8 cellular contexts compared by ENCODE assay signal in genomic region chr12:6556496-6556817, GRCh38. TPM values are rescaled to one million over a fixed set of nuclear protein-coding genes. Genes with fewer than 3 reads are reported as not detected.
DNase-seq lines count a peak whose midpoint lies in the region; ATAC-seq, FAIRE-seq and TF ChIP-seq lines count a peak whose summit lies in the region.
"Not testable (repeated sequence)": the region's sequence is repeated elsewhere in the genome, so short reads cannot be mapped to it uniquely, and the experiment has no call there.

No MANE protein-coding gene starts in this region.

- TF ChIP-seq CTCF in DOHH2 (IDR thresholded peaks at IDR 0.05; ENCODE audit: low read depth, low read length, poor library complexity, severe bottlenecking); OCI-LY3 (IDR thresholded peaks at IDR 0.05; ENCODE audit: low read depth, low read length); astrocyte (IDR thresholded peaks at IDR 0.05; ENCODE audit: insufficient read depth, low read depth, low read length); esophagus squamous epithelium (IDR thresholded peaks at IDR 0.05); gastrocnemius medialis (IDR thresholded peaks at IDR 0.05 in 4 of 5, conservative IDR thresholded peaks at IDR 0.05 in 1 of 5); transverse colon (IDR thresholded peaks at IDR 0.05): not testable (repeated sequence)

- not testable (repeated sequence) for ATAC-seq in activated CD8-positive, alpha-beta T cell treated with anti-CD3 and anti-CD28 coated beads, Interleukin-2, amount 10 ng/mL, durations not matched to agents 7 days and 5 days; gastrocnemius medialis

- TF ChIP-seq POLR2A in esophagus squamous epithelium (IDR thresholded peaks at IDR 0.05); gastrocnemius medialis (IDR thresholded peaks at IDR 0.05); transverse colon (IDR thresholded peaks at IDR 0.05): not testable (repeated sequence)

- peak overlapping the region; percentile 80 for H3K4me3 Mint-ChIP-seq in activated CD8-positive, alpha-beta T cell treated with anti-CD3 and anti-CD28 coated beads, Interleukin-2, amount 10 ng/mL, durations not matched to agents 7 days and 5 days
- peak overlapping the region; percentile 83 for H3K4me3 Mint-ChIP-seq in astrocyte (ENCODE audit: unreplicated experiment)

- not testable (repeated sequence) for H2AFZ ChIP-seq in OCI-LY3 (ENCODE audit: low read depth, low read length); astrocyte (ENCODE audit: low read depth, low read length)

- not testable (repeated sequence) for FAIRE-seq in astrocyte (lab: Jason Lieb, UNC)

- H3K9ac ChIP-seq in OCI-LY3 (ENCODE audit: low read length); astrocyte (ENCODE audit: low read length); muscle layer of colon (ENCODE audit: low read length): not testable (repeated sequence)

- intact Hi-C loops in esophagus squamous epithelium (cut with DNase I) = not testable (repeated sequence)
- intact Hi-C loops in gastrocnemius medialis (cut with DNase I; ENCODE audit: low total_unique reads) (loop anchor here (1.0 to 10.0 kb wide), 3 partner anchors 21 to 298 kb away; partner anchors contain the start of genes CDCA3 and USP5), transverse colon (cut with DNase I; ENCODE audit: low total_unique reads) (loop anchor here (10.0 kb wide), 1 partner anchor 222 kb away; no protein-coding TSS in a partner anchor)

- H3K9me3 Mint-ChIP-seq in activated CD8-positive, alpha-beta T cell treated with anti-CD3 and anti-CD28 coated beads, Interleukin-2, amount 10 ng/mL, durations not matched to agents 7 days and 5 days (ENCODE audit: insufficient read depth); astrocyte (ENCODE audit: unreplicated experiment): not testable (repeated sequence)

- not testable (repeated sequence) for H4K20me1 ChIP-seq in DOHH2 (ENCODE audit: control insufficient read depth, insufficient read depth, low read depth, low read length); OCI-LY3 (ENCODE audit: insufficient read depth, low read length)
- peaks cover 63% of the 10 kb centered on the region for H4K20me1 ChIP-seq in astrocyte (ENCODE audit: insufficient read depth, low read length)

- peak overlapping the region; percentile 58 for H3K27ac Mint-ChIP-seq in activated CD8-positive, alpha-beta T cell treated with anti-CD3 and anti-CD28 coated beads, Interleukin-2, amount 10 ng/mL, durations not matched to agents 7 days and 5 days
- peak overlapping the region; percentile 47 for H3K27ac Mint-ChIP-seq in astrocyte (ENCODE audit: unreplicated experiment)

- POLR2A ChIA-PET in activated CD8-positive, alpha-beta T cell treated with anti-CD3 and anti-CD28 coated beads, Interleukin-2, amount 10 ng/mL, durations not matched to agents 7 days and 5 days (lab: Charles Lee) = interaction anchor here (1.1 kb wide), 1 partner anchor 17 kb away, joined by 3 read pairs; no protein-coding TSS in a partner anchor

- TF ChIP-seq EP300 in transverse colon (IDR thresholded peaks at IDR 0.05; ENCODE audit: low read depth) = not testable (repeated sequence)

- CTCF ChIA-PET in activated CD8-positive, alpha-beta T cell treated with anti-CD3 and anti-CD28 coated beads, Interleukin-2, amount 10 ng/mL, durations not matched to agents 7 days and 5 days (lab: Charles Lee) = interaction anchor here (1.0 to 4.1 kb wide), 6 partner anchors 10 to 204 kb away, joined by 3 to 32 read pairs (median 5); no protein-coding TSS in a partner anchor

- not testable (repeated sequence) for H3K9me3 ChIP-seq in DOHH2 (ENCODE audit: control insufficient read depth, insufficient read depth, low read length); OCI-LY3 (ENCODE audit: insufficient read depth, low read length); astrocyte (ENCODE audit: insufficient read depth, low read depth, low read length); esophagus squamous epithelium; muscle layer of colon (ENCODE audit: low read length); gastrocnemius medialis; transverse colon

- DNase-seq in activated CD8-positive, alpha-beta T cell treated with anti-CD3 and anti-CD28 coated beads, Interleukin-2, amount 10 ng/mL, durations not matched to agents 7 days and 5 days; astrocyte (ENCODE audit: low read depth); esophagus squamous epithelium (lab: John Stamatoyannopoulos, UW); gastrocnemius medialis; transverse colon: not testable (repeated sequence)

- H3K27me3 Mint-ChIP-seq in activated CD8-positive, alpha-beta T cell treated with anti-CD3 and anti-CD28 coated beads, Interleukin-2, amount 10 ng/mL, durations not matched to agents 7 days and 5 days (ENCODE audit: low read depth); astrocyte (ENCODE audit: low read depth, unreplicated experiment): not testable (repeated sequence)

- peaks cover 18% of the 10 kb centered on the region for H3F3A ChIP-seq in DOHH2 (ENCODE audit: control insufficient read depth, insufficient read depth)

- H3K4me1 Mint-ChIP-seq in activated CD8-positive, alpha-beta T cell treated with anti-CD3 and anti-CD28 coated beads, Interleukin-2, amount 10 ng/mL, durations not matched to agents 7 days and 5 days (ENCODE audit: low read depth) = peaks cover 51% of the 10 kb centered on the region
- peaks cover 31% of the 10 kb centered on the region for H3K4me1 Mint-ChIP-seq in astrocyte (ENCODE audit: low read depth, unreplicated experiment)

- 80 to 84% methylated on average over 5 to 7 of the region's 7 CpGs for WGBS in esophagus squamous epithelium, 2 donors
- 61 to 77% methylated on average over 4 to 7 of the region's 7 CpGs for WGBS in transverse colon (ENCODE audit: low coverage in 1 of 2), 2 donors

- H3K4me3 ChIP-seq in DOHH2 (ENCODE audit: low read length) (peak overlapping the region; percentile 95), OCI-LY3 (ENCODE audit: low read length) (peak overlapping the region; percentile 83; the same call in 1 of the 2 replicates), esophagus squamous epithelium (peak overlapping the region in 3 of 4 donors; percentile 57 to 75 (median 68)), muscle layer of colon (ENCODE audit: low read depth in 1 of 2, low read length in 2 of 2) (peak overlapping the region in 1 of 2 donors; percentile 82), gastrocnemius medialis (peak overlapping the region; percentile 67 to 88 (median 77)), transverse colon (peak overlapping the region in 2 of 4 donors; percentile 68 to 76)
- not testable (repeated sequence) for H3K4me3 ChIP-seq in astrocyte (ENCODE audit: insufficient read depth, low read depth, low read length)

- peaks cover 76% of the 10 kb centered on the region for H3K36me3 ChIP-seq in DOHH2 (ENCODE audit: control insufficient read depth, low read length)
- peaks cover 34% of the 10 kb centered on the region for H3K36me3 ChIP-seq in OCI-LY3 (replicated peaks; ENCODE audit: low read depth, low read length)
- H3K36me3 ChIP-seq in astrocyte (ENCODE audit: insufficient read depth, low read length) = peaks cover 35% of the 10 kb centered on the region
- peaks cover 24 to 59% (median 32%) of the 10 kb centered on the region in 3 donors for H3K36me3 ChIP-seq in esophagus squamous epithelium
- H3K36me3 ChIP-seq in muscle layer of colon (ENCODE audit: insufficient read depth, low read length) = peaks cover 31% of the 10 kb centered on the region
- peaks cover 0 to 30% of the 10 kb centered on the region in 2 donors for H3K36me3 ChIP-seq in gastrocnemius medialis
- H3K36me3 ChIP-seq in transverse colon = peaks cover 0 to 27% (median 8%) of the 10 kb centered on the region in 4 donors

- H3K36me3 Mint-ChIP-seq in activated CD8-positive, alpha-beta T cell treated with anti-CD3 and anti-CD28 coated beads, Interleukin-2, amount 10 ng/mL, durations not matched to agents 7 days and 5 days (ENCODE audit: low read depth) = peaks cover 63% of the 10 kb centered on the region
- peaks cover 13% of the 10 kb centered on the region for H3K36me3 Mint-ChIP-seq in astrocyte (ENCODE audit: low read depth, unreplicated experiment)

- not testable (repeated sequence) for H3K27ac ChIP-seq in DOHH2 (ENCODE audit: low read depth, low read length); OCI-LY3 (ENCODE audit: low read length); astrocyte (ENCODE audit: low read depth, low read length)
- H3K27ac ChIP-seq in esophagus squamous epithelium = peak overlapping the region; percentile 35 to 83 (median 78)
- peak overlapping the region; percentile 87 for H3K27ac ChIP-seq in muscle layer of colon (ENCODE audit: low read depth, low read length)
- peak overlapping the region; percentile 90 to 99 (median 92) for H3K27ac ChIP-seq in gastrocnemius medialis
- peak overlapping the region; percentile 75 to 91 (median 83) for H3K27ac ChIP-seq in transverse colon

- H3K4me2 ChIP-seq in DOHH2 (ENCODE audit: low read length) (peak overlapping the region; percentile 86), OCI-LY3 (ENCODE audit: low read length) (0 out of 2 replicates have a peak overlapping the region, but pooled peaks have one; percentile 85), astrocyte (ENCODE audit: low read length) (peak overlapping the region; percentile 98)

- H3K9me2 ChIP-seq in DOHH2 (replicated peaks; ENCODE audit: control insufficient read depth, low read length) = not testable (repeated sequence)

- peaks cover 59% of the 10 kb centered on the region for H3K79me2 ChIP-seq in DOHH2 (ENCODE audit: control insufficient read depth, low read length)
- not testable (repeated sequence) for H3K79me2 ChIP-seq in OCI-LY3 (ENCODE audit: low read length)
- peaks cover 52% of the 10 kb centered on the region for H3K79me2 ChIP-seq in astrocyte (ENCODE audit: insufficient read depth, low read length)

- H3K27me3 ChIP-seq in DOHH2 (ENCODE audit: control insufficient read depth, low read length); OCI-LY3 (ENCODE audit: low read depth, low read length); astrocyte (ENCODE audit: insufficient read depth, low read length); esophagus squamous epithelium; muscle layer of colon (ENCODE audit: control insufficient read depth in 1 of 2, insufficient read depth in 2 of 2, low read length in 2 of 2); gastrocnemius medialis; transverse colon: not testable (repeated sequence)

- in situ Hi-C loops in gastrocnemius medialis (cut with MboI; ENCODE audit: low sequenced_read_pairs in 4 of 4); transverse colon (cut with MboI; ENCODE audit: low pct_ligation_motif_present in 1 of 4, low pct_unique_long_range_greater_than_20kb in 1 of 4, low sequenced_read_pairs in 3 of 4): not testable (repeated sequence)

- H3K4me1 ChIP-seq in DOHH2 (ENCODE audit: control insufficient read depth, low read length) (peaks cover 32% of the 10 kb centered on the region), OCI-LY3 (ENCODE audit: low read length) (peaks cover 10% of the 10 kb centered on the region), astrocyte (ENCODE audit: insufficient read depth, low read length) (peaks cover 37% of the 10 kb centered on the region), esophagus squamous epithelium (peaks cover 30 to 57% (median 34%) of the 10 kb centered on the region in 3 donors), muscle layer of colon (ENCODE audit: insufficient read depth, low read length) (peaks cover 35% of the 10 kb centered on the region), gastrocnemius medialis (peaks cover 46% of the 10 kb centered on the region in 2 donors), transverse colon (peaks cover 26 to 44% (median 34%) of the 10 kb centered on the region in 4 donors)

RNA-seq across cellular contexts. Expression of gene IFFO1, which starts 0.6 kb away (rescaled TPM):
- 10 to 100 TPM; 24.9 to 25.5 TPM for total RNA-seq in activated CD8-positive, alpha-beta T cell treated with anti-CD3 and anti-CD28 coated beads, Interleukin-2, amount 10 ng/mL, durations not matched to agents 7 days and 5 days
- total RNA-seq in astrocyte (18.8 and 20.8 TPM in 2 replicates), esophagus squamous epithelium (1 to 10 TPM in 3 of 4 donors, under 1 TPM in 1; 0.76 to 7.4 (median 2.7) TPM), gastrocnemius medialis (10 to 100 TPM in 1 of 4 donors, 1 to 10 TPM in 3; 6.8 to 10.5 (median 8.3) TPM), transverse colon (10 to 100 TPM in 1 of 4 donors, 1 to 10 TPM in 3; 6.1 to 54.2 (median 8.0) TPM)

RNA-seq across cellular contexts. Expression of gene NOP2, which starts 11.6 kb away (rescaled TPM):
- total RNA-seq in activated CD8-positive, alpha-beta T cell treated with anti-CD3 and anti-CD28 coated beads, Interleukin-2, amount 10 ng/mL, durations not matched to agents 7 days and 5 days = 10 to 100 TPM; 84.2 to 87.6 TPM
- total RNA-seq in astrocyte (53.1 and 66.8 TPM in 2 replicates), esophagus squamous epithelium (10 to 100 TPM; 36.0 to 51.9 (median 48.2) TPM), gastrocnemius medialis (10 to 100 TPM; 25.7 to 63.3 (median 45.3) TPM), transverse colon (100 to 1,000 TPM in 1 of 4 donors, 10 to 100 TPM in 3; 12.8 to 167 (median 30.5) TPM)

RNA-seq across cellular contexts. Expression of gene GAPDH, which starts 22.1 kb away (rescaled TPM):
- 1,000 to 10,000 TPM; 6,175 to 6,471 TPM for total RNA-seq in activated CD8-positive, alpha-beta T cell treated with anti-CD3 and anti-CD28 coated beads, Interleukin-2, amount 10 ng/mL, durations not matched to agents 7 days and 5 days
- total RNA-seq in astrocyte (5,151 and 5,167 TPM in 2 replicates), esophagus squamous epithelium (1,000 to 10,000 TPM; 2,526 to 4,151 (median 3,597) TPM), gastrocnemius medialis (over 10,000 TPM; 11,241 to 15,891 (median 13,472) TPM), transverse colon (1,000 to 10,000 TPM; 1,806 to 2,946 (median 2,333) TPM)

RNA-seq across cellular contexts. Expression of gene CHD4, which starts 50.7 kb away (rescaled TPM):
- total RNA-seq in activated CD8-positive, alpha-beta T cell treated with anti-CD3 and anti-CD28 coated beads, Interleukin-2, amount 10 ng/mL, durations not matched to agents 7 days and 5 days = 100 to 1,000 TPM; 277 to 292 TPM
- total RNA-seq in astrocyte = 319 and 329 TPM in 2 replicates
- total RNA-seq in esophagus squamous epithelium = 100 to 1,000 TPM; 116 to 165 (median 127) TPM
- 100 to 1,000 TPM; 128 to 173 (median 148) TPM for total RNA-seq in gastrocnemius medialis
- total RNA-seq in transverse colon = 100 to 1,000 TPM; 142 to 165 (median 154) TPM
